Comparison of ENCODE assay signal across 8 cellular contexts in genomic region chr6:43173496-43174262, GRCh38. TPM values are rescaled to one million over a fixed set of nuclear protein-coding genes. Genes with fewer than 3 reads are reported as not detected.
DNase-seq lines count a peak whose midpoint lies in the region; ATAC-seq and TF ChIP-seq lines count a peak whose summit lies in the region.

No MANE protein-coding gene starts in this region.

- no peaks in the 10 kb centered on the region for H3K9me3 ChIP-seq in aorta (ENCODE audit: control insufficient read depth, low read length)

- no peak for TF ChIP-seq CTCF in brain (conservative IDR thresholded peaks at IDR 0.05)
- no peak for TF ChIP-seq CTCF in mesothelial cell of epicardium (IDR thresholded peaks at IDR 0.05; ENCODE audit: unreplicated experiment)
- no peak for TF ChIP-seq CTCF in GM20000 (IDR thresholded peaks at IDR 0.05; ENCODE audit: extremely low read depth, missing control alignments)

- no peaks in the 10 kb centered on the region for H3K9me3 Mint-ChIP-seq in stimulated activated naive CD8-positive, alpha-beta T cell treated with anti-CD3 and anti-CD28 coated beads, Interleukin-15, Interleukin-2, amounts not matched to agents 100 ng/mL and 50 ng/mL, for 24 hours
- H3K9me3 Mint-ChIP-seq in brain: no peaks in the 10 kb centered on the region
- H3K9me3 Mint-ChIP-seq in mesothelial cell of epicardium: no peaks in the 10 kb centered on the region

- peak overlapping the region; percentile 88 to 98 for H3K27ac ChIP-seq in aorta (ENCODE audit: low read depth in 1 of 2, low read length in 2 of 2)

- H3K4me3 ChIP-seq in aorta (ENCODE audit: low read length in 2 of 2): peak overlapping the region; percentile 7 to 76

- peaks cover 42% of the 10 kb centered on the region for H3K4me1 Mint-ChIP-seq in stimulated activated naive CD8-positive, alpha-beta T cell treated with anti-CD3 and anti-CD28 coated beads, Interleukin-15, Interleukin-2, amounts not matched to agents 100 ng/mL and 50 ng/mL, for 24 hours (ENCODE audit: low read depth)
- H3K4me1 Mint-ChIP-seq in brain (peaks cover 39% of the 10 kb centered on the region), mesothelial cell of epicardium (peaks cover 31% of the 10 kb centered on the region)

- WGBS in aorta, 2 donors: 6 to 11% methylated on average over 12 of the region's 12 CpGs

- DNase-seq in stimulated activated naive CD8-positive, alpha-beta T cell treated with anti-CD3 and anti-CD28 coated beads, Interleukin-15, Interleukin-2, amounts not matched to agents 100 U/mL and 50 U/mL, for 24 hours: no peak
- no peak for DNase-seq in mesothelial cell of epicardium (ENCODE audit: low spot score in 2 of 2, unreplicated experiment in 2 of 2)
- DNase-seq in aorta: peak in 1 of 2 donors; percentile 53
- no peak for DNase-seq in GM20000 (ENCODE audit: low spot score)
- DNase-seq in NK-92 (lab: John Stamatoyannopoulos, UW; ENCODE audit: unreplicated experiment): no peak
- no peak for DNase-seq in NCI-H526 treated with DMSO at 0.1 percent for 48 hours (lab: John Stamatoyannopoulos, UW)

- peak overlapping the region; percentile 95 for H3K4me3 Mint-ChIP-seq in stimulated activated naive CD8-positive, alpha-beta T cell treated with anti-CD3 and anti-CD28 coated beads, Interleukin-15, Interleukin-2, amounts not matched to agents 100 ng/mL and 50 ng/mL, for 24 hours
- peak overlapping the region; percentile 91 to 98 (median 96) for H3K4me3 Mint-ChIP-seq in brain
- peak overlapping the region; percentile 90 for H3K4me3 Mint-ChIP-seq in mesothelial cell of epicardium

- H3K4me1 ChIP-seq in aorta (ENCODE audit: control insufficient read depth in 1 of 2, insufficient read depth in 2 of 2, low read length in 2 of 2): no peaks in the 10 kb centered on the region

- no peaks in the 10 kb centered on the region for H3K27me3 Mint-ChIP-seq in stimulated activated naive CD8-positive, alpha-beta T cell treated with anti-CD3 and anti-CD28 coated beads, Interleukin-15, Interleukin-2, amounts not matched to agents 100 ng/mL and 50 ng/mL, for 24 hours
- H3K27me3 Mint-ChIP-seq in brain (peaks cover 7% of the 10 kb centered on the region), mesothelial cell of epicardium (ENCODE audit: low read depth) (no peaks in the 10 kb centered on the region)

- no peaks in the 10 kb centered on the region for H3K27me3 ChIP-seq in aorta (ENCODE audit: control insufficient read depth in 1 of 2, insufficient read depth in 2 of 2, low read length in 1 of 2)

- intact Hi-C loops in aorta (cut with DNase I): no loop called here

- ATAC-seq in stimulated activated naive CD8-positive, alpha-beta T cell treated with anti-CD3 and anti-CD28 coated beads, Interleukin-15, Interleukin-2, amounts not matched to agents 100 U/mL and 50 U/mL, for 24 hours: no peak
- ATAC-seq in aorta (ENCODE audit: low FRiP score): no peak

- peak overlapping the region; percentile 75 for H3K27ac Mint-ChIP-seq in stimulated activated naive CD8-positive, alpha-beta T cell treated with anti-CD3 and anti-CD28 coated beads, Interleukin-15, Interleukin-2, amounts not matched to agents 100 ng/mL and 50 ng/mL, for 24 hours
- H3K27ac Mint-ChIP-seq in brain (peak overlapping the region; percentile 70 to 96 (median 88)), mesothelial cell of epicardium (peak overlapping the region; percentile 93)

- peaks cover 33% of the 10 kb centered on the region for H3K36me3 Mint-ChIP-seq in stimulated activated naive CD8-positive, alpha-beta T cell treated with anti-CD3 and anti-CD28 coated beads, Interleukin-15, Interleukin-2, amounts not matched to agents 100 ng/mL and 50 ng/mL, for 24 hours (ENCODE audit: low read depth)
- H3K36me3 Mint-ChIP-seq in brain: peaks cover 35% of the 10 kb centered on the region
- peaks cover 4% of the 10 kb centered on the region for H3K36me3 Mint-ChIP-seq in mesothelial cell of epicardium

- H3K36me3 ChIP-seq in aorta (ENCODE audit: control insufficient read depth in 1 of 2, insufficient read depth in 2 of 2, low read length in 1 of 2): peaks cover 0 to 12% of the 10 kb centered on the region in 2 donors

RNA-seq across cellular contexts. Expression of gene SRF, which starts 2.6 kb away (rescaled TPM):
- 16.8 TPM for polyA plus RNA-seq in brain (ENCODE audit: insufficient read depth, low read depth, low replicate concordance)
- 52.0 to 52.8 TPM (median 52.2 TPM) in 3 replicates for total RNA-seq in mesothelial cell of epicardium
- total RNA-seq in aorta: 100 to 1,000 TPM in 1 of 2 donors, 10 to 100 TPM in 1; 47.5 to 106 TPM
- polyA plus RNA-seq in aorta: 10 to 100 TPM; 23.8 to 41.4 TPM

RNA-seq across cellular contexts. Expression of gene CUL9, which starts 8.3 kb away (rescaled TPM):
- polyA plus RNA-seq in brain (ENCODE audit: insufficient read depth, low read depth, low replicate concordance) (44.6 TPM), aorta (100 to 1,000 TPM in 1 of 2 donors, 1 to 10 TPM in 1; 8.1 to 106 TPM)
- total RNA-seq in mesothelial cell of epicardium (65.5 to 72.1 TPM (median 71.6 TPM) in 3 replicates), aorta (10 to 100 TPM; 32.6 to 54.6 TPM)

RNA-seq across cellular contexts. Expression of gene DNPH1, which starts 55.6 kb away (rescaled TPM):
- polyA plus RNA-seq in brain (ENCODE audit: insufficient read depth, low read depth, low replicate concordance): 91.3 TPM
- 49.0 to 52.3 TPM (median 49.4 TPM) in 3 replicates for total RNA-seq in mesothelial cell of epicardium
- 10 to 100 TPM; 10.2 to 18.1 TPM for total RNA-seq in aorta
- polyA plus RNA-seq in aorta: 10 to 100 TPM; 36.8 to 87.4 TPM
